In genomic region chr5:168477060-168477459, GRCh38 we compare ENCODE assay signal across 18 cellular contexts. TPM values are rescaled to one million over a fixed set of nuclear protein-coding genes. Genes with fewer than 3 reads are reported as not detected.
DNase-seq lines count a peak whose midpoint lies in the region; TF ChIP-seq lines count a peak whose summit lies in the region.
"Had no signal": no experiment of that assay in that cellular context is flagged by ENCODE, and none has a peak within 500 bp of the region (broad histone marks: within the 10 kb centered on the region; RNA-seq: fewer than 3 reads in every experiment).

No MANE protein-coding gene starts in this region.

- H3K4me3 Mint-ChIP-seq in Caco-2 (ENCODE audit: unreplicated experiment) (no peak overlapping the region), neural progenitor cell (no peak overlapping the region)
- no peak overlapping the region for H3K4me3 Mint-ChIP-seq in activated naive CD4-positive, alpha-beta T cell treated with anti-CD3 and anti-CD28 coated beads for 36 hours
- H3K4me3 Mint-ChIP-seq: activated T-cell treated with anti-CD3 and anti-CD28 coated beads, Interleukin-2, amount 50 U/mL, for 72 hours had no signal

- TF ChIP-seq CTCF in Caco-2 (IDR thresholded peaks at IDR 0.05; ENCODE audit: insufficient read depth in 1 of 2, low read depth in 1 of 2, low read length in 1 of 2, severe bottlenecking in 1 of 2, unreplicated experiment in 1 of 2) (no peak), choroid plexus epithelial cell (conservative IDR thresholded peaks at IDR 0.05; ENCODE audit: low read depth, low read length) (no peak), neural progenitor cell (IDR thresholded peaks at IDR 0.05) (no peak), RWPE1 (conservative IDR thresholded peaks at IDR 0.05; ENCODE audit: low read depth) (no peak)

- no peak overlapping the region for H3K4me2 ChIP-seq in neural progenitor cell

- no peaks in the 10 kb centered on the region for H3K27me3 Mint-ChIP-seq in Caco-2 (ENCODE audit: insufficient read depth, unreplicated experiment)
- no peaks in the 10 kb centered on the region for H3K27me3 Mint-ChIP-seq in neural progenitor cell (ENCODE audit: insufficient read depth, low read depth)
- no peaks in the 10 kb centered on the region for H3K27me3 Mint-ChIP-seq in activated naive CD4-positive, alpha-beta T cell treated with anti-CD3 and anti-CD28 coated beads for 36 hours (ENCODE audit: low read depth)

- no TSS peak for BruUV-seq in Caco-2 (replicated peaks; lab: Mats Ljungman, UMichigan)

- peak; percentile 23 to 45 for DNase-seq in Caco-2
- peak; percentile 89 for DNase-seq in OCI-M1 (lab: John Stamatoyannopoulos, UW)
- DNase-seq in choroid plexus epithelial cell (ENCODE audit: low read depth): peak; percentile 61
- DNase-seq in neural progenitor cell (ENCODE audit: low spot score): no peak
- DNase-seq in HAP-1 (ENCODE audit: low spot score in 2 of 2): no peak
- no peak for DNase-seq in activated naive CD4-positive, alpha-beta T cell treated with anti-CD3 and anti-CD28 coated beads for 36 hours
- no peak for DNase-seq in RWPE1 (ENCODE audit: low spot score)
- no peak for DNase-seq in NCI-H2081 (lab: John Stamatoyannopoulos, UW)
- DNase-seq: activated T-cell treated with anti-CD3 and anti-CD28 coated beads, Interleukin-2, amount 50 U/mL, for 72 hours; dorsolateral prefrontal cortex; Karpas-422; NCI-H187; NCI-H526 treated with DMSO at 0.1 percent for 48 hours; Peyer's patch; stimulated activated CD4-positive, alpha-beta T cell treated with anti-CD3 and anti-CD28 coated beads, Interleukin-15, amount 100 ng/mL, for 24 hours; T-helper 2 cell had no signal

- no peaks in the 10 kb centered on the region for H3K27me3 ChIP-seq in Caco-2 (replicated peaks; ENCODE audit: control insufficient read depth, insufficient read depth, low read length)
- H3K27me3 ChIP-seq in neural progenitor cell: no peaks in the 10 kb centered on the region
- H3K27me3 ChIP-seq in HAP-1 (ENCODE audit: low read depth): no peaks in the 10 kb centered on the region
- H3K27me3 ChIP-seq: dorsolateral prefrontal cortex, Peyer's patch had no signal

- in situ Hi-C loops in HAP-1 (cut with MboI; ENCODE audit: low sequenced_read_pairs): loop anchor here (25.0 kb wide), 1 partner anchor 1110 kb away; the partner anchor contains the start of gene SPDL1

- no peaks in the 10 kb centered on the region for H4K20me1 ChIP-seq in neural progenitor cell (ENCODE audit: low read depth)

- H3F3A ChIP-seq in neural progenitor cell (ENCODE audit: low read depth): no peaks in the 10 kb centered on the region

- H3K79me2 ChIP-seq in neural progenitor cell (ENCODE audit: low read depth): no peaks in the 10 kb centered on the region
- H3K79me2 ChIP-seq: parathyroid adenoma had no signal

- POLR2A ChIA-PET in Caco-2 (lab: Charles Lee) (no interaction called here), RWPE1 (lab: Yijun Ruan, JAX; ENCODE audit: low non-redundant PET) (interaction anchor here (0.7 kb wide), 1 partner anchor 73 kb away, joined by 3 read pairs; no protein-coding TSS in a partner anchor)

- H3K9me3 ChIP-seq in Caco-2 (no peaks in the 10 kb centered on the region), neural progenitor cell (ENCODE audit: low read depth) (no peaks in the 10 kb centered on the region), HAP-1 (no peaks in the 10 kb centered on the region)
- H3K9me3 ChIP-seq: Peyer's patch had no signal

- CTCF ChIA-PET in Caco-2 (lab: Charles Lee) (no interaction called here), RWPE1 (lab: Yijun Ruan, JAX) (interaction anchor here (0.8 kb wide), 1 partner anchor 15 kb away, joined by 5 read pairs; no protein-coding TSS in a partner anchor)
- CTCF ChIA-PET in activated naive CD4-positive, alpha-beta T cell treated with anti-CD3 and anti-CD28 coated beads for 36 hours (lab: Charles Lee): no interaction called here

- H3K36me3 ChIP-seq in Caco-2 (ENCODE audit: control insufficient read depth, insufficient read depth, low read length): no peaks in the 10 kb centered on the region
- H3K36me3 ChIP-seq in neural progenitor cell: no peaks in the 10 kb centered on the region
- H3K36me3 ChIP-seq in HAP-1 (replicated peaks): no peaks in the 10 kb centered on the region; the same call in 1 of the 2 replicates
- H3K36me3 ChIP-seq: Peyer's patch had no signal

- H3K4me1 ChIP-seq in Caco-2 (peaks cover 6% of the 10 kb centered on the region), neural progenitor cell (no peaks in the 10 kb centered on the region), HAP-1 (no peaks in the 10 kb centered on the region)
- H3K4me1 ChIP-seq: parathyroid adenoma, Peyer's patch had no signal

- H3K27ac ChIP-seq in neural progenitor cell: no peak overlapping the region
- no peak overlapping the region for H3K27ac ChIP-seq in RWPE1
- H3K27ac ChIP-seq: dorsolateral prefrontal cortex, parathyroid adenoma, Peyer's patch had no signal

- H3K4me1 Mint-ChIP-seq in Caco-2 (ENCODE audit: low read depth, unreplicated experiment) (peaks cover 23% of the 10 kb centered on the region), neural progenitor cell (no peaks in the 10 kb centered on the region)
- peaks cover 2% of the 10 kb centered on the region for H3K4me1 Mint-ChIP-seq in activated naive CD4-positive, alpha-beta T cell treated with anti-CD3 and anti-CD28 coated beads for 36 hours (ENCODE audit: low read depth)

- no peak overlapping the region for H3K9ac ChIP-seq in neural progenitor cell
- H3K9ac ChIP-seq: parathyroid adenoma had no signal

- H3K36me3 Mint-ChIP-seq in Caco-2 (ENCODE audit: insufficient read depth, unreplicated experiment) (peaks cover 55% of the 10 kb centered on the region), neural progenitor cell (no peaks in the 10 kb centered on the region)
- no peaks in the 10 kb centered on the region for H3K36me3 Mint-ChIP-seq in activated naive CD4-positive, alpha-beta T cell treated with anti-CD3 and anti-CD28 coated beads for 36 hours (ENCODE audit: low read depth)

- H3K9me3 Mint-ChIP-seq in Caco-2 (ENCODE audit: unreplicated experiment) (no peaks in the 10 kb centered on the region), neural progenitor cell (no peaks in the 10 kb centered on the region)
- no peaks in the 10 kb centered on the region for H3K9me3 Mint-ChIP-seq in activated naive CD4-positive, alpha-beta T cell treated with anti-CD3 and anti-CD28 coated beads for 36 hours
- H3K9me3 Mint-ChIP-seq: activated T-cell treated with anti-CD3 and anti-CD28 coated beads, Interleukin-2, amount 50 U/mL, for 72 hours had no signal

- no peak overlapping the region for H2AFZ ChIP-seq in neural progenitor cell (replicated peaks)
- H2AFZ ChIP-seq: parathyroid adenoma had no signal

- H3K27ac Mint-ChIP-seq in Caco-2 (ENCODE audit: unreplicated experiment) (no peak overlapping the region), neural progenitor cell (peak overlapping the region; percentile 47)
- H3K27ac Mint-ChIP-seq in activated naive CD4-positive, alpha-beta T cell treated with anti-CD3 and anti-CD28 coated beads for 36 hours: no peak overlapping the region
- H3K27ac Mint-ChIP-seq: activated T-cell treated with anti-CD3 and anti-CD28 coated beads, Interleukin-2, amount 50 U/mL, for 72 hours had no signal

- intact Hi-C loops in Caco-2 (cut with micrococcal nuclease; ENCODE audit: unreplicated experiment): no loop called here
- intact Hi-C loops in activated naive CD4-positive, alpha-beta T cell treated with anti-CD3 and anti-CD28 coated beads for 36 hours (cut with micrococcal nuclease): no loop called here

- H3K4me3 ChIP-seq in Caco-2 (ENCODE audit: low read depth, low read length) (no peak overlapping the region), choroid plexus epithelial cell (ENCODE audit: low read depth, low read length) (no peak overlapping the region), neural progenitor cell (no peak overlapping the region), HAP-1 (no peak overlapping the region)
- H3K4me3 ChIP-seq: dorsolateral prefrontal cortex, GM12878, Peyer's patch had no signal

RNA-seq across cellular contexts. Expression of gene RARS1, which starts 9.2 kb away (rescaled TPM):
- total RNA-seq in Caco-2 (2022) (124 and 129 TPM in 2 replicates), neural progenitor cell (ENCODE audit: low replicate concordance) (116 and 191 TPM in 2 replicates)
- total RNA-seq in activated naive CD4-positive, alpha-beta T cell treated with anti-CD3 and anti-CD28 coated beads for 36 hours: 10 to 100 TPM; 80.9 to 84.0 TPM

RNA-seq across cellular contexts. Expression of gene FBLL1, which starts 52.0 kb away (rescaled TPM):
- not detected in 2 replicates for total RNA-seq in Caco-2 (2022)
- total RNA-seq in neural progenitor cell (ENCODE audit: low replicate concordance): 0.19 and 0.34 TPM in 2 replicates
- under 1 TPM in 1 of 2 experiments, not detected in 1; 0.21 TPM for total RNA-seq in activated naive CD4-positive, alpha-beta T cell treated with anti-CD3 and anti-CD28 coated beads for 36 hours

Comparison
In these comparisons a context has a peak if more than half of its experiments do, and no peak if none do; other contexts are left out.
1. DNase-seq: peak in Caco-2 (2 of 2), OCI-M1 (single experiment) and choroid plexus epithelial cell (single experiment); none in neural progenitor cell (single experiment), HAP-1 (0 of 2), activated naive CD4-positive, alpha-beta T cell treated with anti-CD3 and anti-CD28 coated beads for 36 hours (single experiment), RWPE1 (single experiment) and NCI-H2081 (0 of 2).